8 cellular contexts compared by ENCODE assay signal in the genomic region with DNA sequence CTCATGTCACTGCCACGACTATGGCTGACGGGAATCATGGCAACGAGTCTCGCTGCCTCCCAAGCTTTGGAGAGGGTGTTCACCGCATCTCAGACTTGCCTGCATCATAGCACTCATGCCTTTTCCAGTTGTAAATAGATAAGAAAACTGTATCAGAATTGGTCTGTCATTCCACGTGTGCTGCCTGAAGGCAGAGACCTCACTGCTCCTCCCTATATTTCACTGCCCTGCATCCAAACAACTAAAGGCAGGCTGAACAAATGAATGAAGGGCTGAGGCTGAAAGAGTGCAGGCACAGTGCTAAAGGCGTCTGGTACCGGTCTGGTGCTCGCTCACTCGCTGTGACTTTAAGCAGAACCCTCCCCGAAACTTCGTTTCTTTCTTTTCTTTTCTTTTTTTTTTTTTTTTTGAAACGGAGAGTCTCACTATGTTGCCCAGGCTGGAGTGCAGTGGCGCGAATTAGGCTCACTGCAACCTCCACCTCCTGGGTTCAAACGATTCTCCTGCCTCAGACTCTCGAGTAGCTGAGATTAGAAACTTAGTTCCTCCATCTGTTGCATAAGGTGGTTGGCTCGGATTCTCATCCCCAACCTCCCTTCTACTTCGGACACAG. TPM values are rescaled to one million over a fixed set of nuclear protein-coding genes. Genes with fewer than 3 reads are reported as not detected.
DNase-seq lines count a peak whose midpoint lies in the region; ATAC-seq, FAIRE-seq and TF ChIP-seq lines count a peak whose summit lies in the region.

No MANE protein-coding gene starts in this region.

- H3K27ac ChIP-seq in A673 (ENCODE audit: low read depth, low read length, poor library complexity, severe bottlenecking) (peak overlapping the region; percentile 48), PC-9 (no peak overlapping the region), esophagus (ENCODE audit: low read depth in 2 of 2, low read length in 1 of 2) (peak overlapping the region; percentile 63 to 84), pancreas (peak overlapping the region in 3 of 4 donors; percentile 30 to 52 (median 48))

- peaks cover 10% of the 10 kb centered on the region for H3K79me2 ChIP-seq in PC-9 (ENCODE audit: low read depth)

- POLR2A ChIA-PET in A673 (lab: Charles Lee; ENCODE audit: low non-redundant PET) (no interaction called here), PC-9 (lab: Charles Lee; ENCODE audit: unreplicated experiment) (interaction anchor here (0.6 to 0.7 kb wide), 3 partner anchors 26 to 362 kb away, joined by 3 read pairs; no protein-coding TSS in a partner anchor)

- H2AFZ ChIP-seq in PC-9 = peak overlapping the region; percentile 88

- no peaks in the 10 kb centered on the region for H3K36me3 ChIP-seq in A673 (ENCODE audit: insufficient read depth, low read length, poor library complexity, severe bottlenecking)
- 0 out of 2 replicates have a peak, but pooled peaks cover 6% of the 10 kb centered on the region for H3K36me3 ChIP-seq in PC-9 (ENCODE audit: low read depth)
- no peaks in the 10 kb centered on the region for H3K36me3 ChIP-seq in esophagus (ENCODE audit: control insufficient read depth in 2 of 2, insufficient read depth in 2 of 2, low read length in 1 of 2)
- H3K36me3 ChIP-seq in pancreas = no peaks in the 10 kb centered on the region

- ATAC-seq in GM19328 (IDR thresholded peaks at IDR 0.05; ENCODE audit: unreplicated experiment) = peak; percentile 8
- ATAC-seq in pancreas = peak; percentile 3 to 33 (median 6)
- ATAC-seq in esophagus mucosa = no peak

- no peak for DNase-seq in A673 (ENCODE audit: low spot score)
- DNase-seq in PC-9 = no peak
- no peak for DNase-seq in pancreas
- no peak for DNase-seq in ecto neural progenitor cell (ENCODE audit: low spot score)
- DNase-seq in epidermal melanocyte (ENCODE audit: insufficient read length, low spot score) = no peak

- no peaks in the 10 kb centered on the region for H3F3A ChIP-seq in PC-9 (ENCODE audit: insufficient read depth, low read depth)

- no peak for TF ChIP-seq CTCF in A673 (conservative IDR thresholded peaks at IDR 0.05; ENCODE audit: low read depth, low read length)
- no peak for TF ChIP-seq CTCF in PC-9 (conservative IDR thresholded peaks at IDR 0.05)
- no peak for TF ChIP-seq CTCF in pancreas (IDR thresholded peaks at IDR 0.05)

- H4K20me1 ChIP-seq in PC-9 (ENCODE audit: insufficient read depth) = no peaks in the 10 kb centered on the region; the same call in 1 of the 2 replicates

- H3K9me2 ChIP-seq in PC-9 (ENCODE audit: insufficient read depth) = no peaks in the 10 kb centered on the region

- intact Hi-C loops in A673 (cut with micrococcal nuclease; ENCODE audit: unreplicated experiment) (loop anchor here (10.0 kb wide), 1 partner anchor 151 kb away; no protein-coding TSS in a partner anchor), PC-9 (cut with micrococcal nuclease; ENCODE audit: unreplicated experiment) (no loop called here), pancreas (cut with DNase I) (no loop called here)

- CTCF ChIA-PET in A673 (lab: Charles Lee) = no interaction called here
- CTCF ChIA-PET in PC-9 (lab: Charles Lee) = interaction anchor here (0.7 kb wide), 3 partner anchors 152 to 274 kb away, joined by 4 to 8 read pairs (median 4); no protein-coding TSS in a partner anchor

- WGBS in esophagus, 2 donors = 5 to 6% methylated on average over 19 of the region's 19 CpGs
- WGBS in pancreas, 2 donors = 2 to 3% methylated on average over 19 of the region's 19 CpGs

- no peak for FAIRE-seq in pancreas (lab: Jason Lieb, UNC)

- BruUV-seq in A673 (replicated peaks; lab: Mats Ljungman, UMichigan) = TSS peak; percentile 77
- TSS peak; percentile 64 for BruUV-seq in PC-9 (replicated peaks; lab: Mats Ljungman, UMichigan)

- peak overlapping the region; percentile 93 for H3K4me2 ChIP-seq in PC-9

- H3K9me3 ChIP-seq in A673 (ENCODE audit: low read depth, low read length, poor library complexity, severe bottlenecking) (no peaks in the 10 kb centered on the region), PC-9 (ENCODE audit: insufficient read depth, low read depth) (no peaks in the 10 kb centered on the region), esophagus (ENCODE audit: control insufficient read depth in 2 of 2, insufficient read depth in 1 of 2, low read depth in 1 of 2, low read length in 1 of 2) (no peaks in the 10 kb centered on the region), pancreas (no peaks in the 10 kb centered on the region)

- no peaks in the 10 kb centered on the region for H3K27me3 ChIP-seq in A673 (replicated peaks; ENCODE audit: insufficient read depth, low read depth, low read length, poor library complexity)
- no peaks in the 10 kb centered on the region for H3K27me3 ChIP-seq in PC-9 (ENCODE audit: insufficient read depth, low read depth)
- H3K27me3 ChIP-seq in esophagus (ENCODE audit: control insufficient read depth in 1 of 2, insufficient read depth in 2 of 2, low read length in 2 of 2) = no peaks in the 10 kb centered on the region
- no peaks in the 10 kb centered on the region for H3K27me3 ChIP-seq in pancreas

- peak overlapping the region; percentile 81 for H3K4me3 ChIP-seq in A673 (ENCODE audit: low read depth, low read length, poor library complexity, severe bottlenecking)
- H3K4me3 ChIP-seq in PC-9 = peak overlapping the region; percentile 71
- H3K4me3 ChIP-seq in esophagus (ENCODE audit: low read depth in 1 of 2, low read length in 2 of 2) = peak overlapping the region; percentile 72 to 92
- H3K4me3 ChIP-seq in pancreas = peak overlapping the region; percentile 47 to 84 (median 61)

- H3K4me1 ChIP-seq in A673 (ENCODE audit: insufficient read depth, low read length, poor library complexity, severe bottlenecking) (peaks cover 5% of the 10 kb centered on the region), PC-9 (replicated peaks; ENCODE audit: insufficient read depth) (peaks cover 7% of the 10 kb centered on the region), esophagus (ENCODE audit: control insufficient read depth in 2 of 2, insufficient read depth in 2 of 2, low read length in 1 of 2) (peaks cover 0 to 2% of the 10 kb centered on the region in 2 donors), pancreas (peaks cover 0 to 6% (median 4%) of the 10 kb centered on the region in 3 donors)

RNA-seq across cellular contexts. Expression of gene EIF2B3, which starts 0.5 kb away (rescaled TPM):
- total RNA-seq in A673 (2021) = 44.1 and 52.3 TPM in 2 replicates
- 27.4 and 27.9 TPM in 2 replicates for total RNA-seq in PC-9 (2021)
- polyA plus RNA-seq in esophagus = 10 to 100 TPM in 1 of 2 donors, 1 to 10 TPM in 1; 8.3 to 19.1 TPM
- total RNA-seq in pancreas = 10 to 100 TPM in 4 of 6 donors, 1 to 10 TPM in 2; 7.7 to 14.6 (median 12.1) TPM
- 1 to 10 TPM; 6.0 to 9.7 TPM for polyA plus RNA-seq in pancreas
- total RNA-seq in esophagus mucosa = 22.0 TPM

RNA-seq across cellular contexts. Expression of gene HECTD3, which starts 25.3 kb away (rescaled TPM):
- total RNA-seq in A673 (2021) (29.2 and 29.5 TPM in 2 replicates), PC-9 (2021) (18.6 and 21.8 TPM in 2 replicates), pancreas (10 to 100 TPM; 23.5 to 36.4 (median 29.7) TPM), esophagus mucosa (22.6 TPM)
- polyA plus RNA-seq in esophagus (10 to 100 TPM; 25.1 to 38.6 TPM), pancreas (10 to 100 TPM; 32.0 to 49.0 TPM)

RNA-seq across cellular contexts. Expression of gene UROD, which starts 26.2 kb away (rescaled TPM):
- total RNA-seq in A673 (2021) = 85.8 and 89.3 TPM in 2 replicates
- 77.4 and 81.1 TPM in 2 replicates for total RNA-seq in PC-9 (2021)
- 10 to 100 TPM; 38.9 to 58.3 TPM for polyA plus RNA-seq in esophagus
- 10 to 100 TPM; 16.9 to 36.6 (median 25.7) TPM for total RNA-seq in pancreas
- 10 to 100 TPM; 52.8 to 71.2 TPM for polyA plus RNA-seq in pancreas
- total RNA-seq in esophagus mucosa = 47.5 TPM
